2 cellular contexts compared by ENCODE assay signal in genomic region chr6:100461920-100462295, GRCh38.
TF ChIP-seq lines count a peak whose summit lies in the region.

No MANE protein-coding gene starts in this region.

TF ChIP-seq in WTC11, 78 proteins besides CTCF, POLR2A, EP300 and RAD21:
- TF ChIP-seq ZNF281 (CRISPR knock-in tag; IDR thresholded peaks at IDR 0.05) = no peak
- no peak for TF ChIP-seq ZNF121 (CRISPR knock-in tag; IDR thresholded peaks at IDR 0.05)
- no peak for TF ChIP-seq EMX1 (CRISPR knock-in tag; IDR thresholded peaks at IDR 0.05)
- TF ChIP-seq CDX4 (CRISPR knock-in tag; IDR thresholded peaks at IDR 0.05; ENCODE audit: borderline replicate concordance) = no peak
- TF ChIP-seq ZNF671 (CRISPR knock-in tag; IDR thresholded peaks at IDR 0.05) = no peak
- TF ChIP-seq NFYB (CRISPR knock-in tag; conservative IDR thresholded peaks at IDR 0.05; ENCODE audit: low read depth) = no peak

TF ChIP-seq in HEK293T, 16 proteins besides CTCF, POLR2A, EP300 and RAD21 (continued from another document):
- TF ChIP-seq PKNOX1 (IDR thresholded peaks at IDR 0.05) (no peak), FOXK2 (IDR thresholded peaks at IDR 0.05) (no peak), FOXM1 (IDR thresholded peaks at IDR 0.05; ENCODE audit: borderline replicate concordance) (no peak), NFRKB (IDR thresholded peaks at IDR 0.05) (no peak), TARDBP (IDR thresholded peaks at IDR 0.05) (no peak), ZNF384 (IDR thresholded peaks at IDR 0.05) (no peak), ELF4 (IDR thresholded peaks at IDR 0.05) (no peak)
